Comparison of ENCODE assay signal across 8 cellular contexts in the genomic region with DNA sequence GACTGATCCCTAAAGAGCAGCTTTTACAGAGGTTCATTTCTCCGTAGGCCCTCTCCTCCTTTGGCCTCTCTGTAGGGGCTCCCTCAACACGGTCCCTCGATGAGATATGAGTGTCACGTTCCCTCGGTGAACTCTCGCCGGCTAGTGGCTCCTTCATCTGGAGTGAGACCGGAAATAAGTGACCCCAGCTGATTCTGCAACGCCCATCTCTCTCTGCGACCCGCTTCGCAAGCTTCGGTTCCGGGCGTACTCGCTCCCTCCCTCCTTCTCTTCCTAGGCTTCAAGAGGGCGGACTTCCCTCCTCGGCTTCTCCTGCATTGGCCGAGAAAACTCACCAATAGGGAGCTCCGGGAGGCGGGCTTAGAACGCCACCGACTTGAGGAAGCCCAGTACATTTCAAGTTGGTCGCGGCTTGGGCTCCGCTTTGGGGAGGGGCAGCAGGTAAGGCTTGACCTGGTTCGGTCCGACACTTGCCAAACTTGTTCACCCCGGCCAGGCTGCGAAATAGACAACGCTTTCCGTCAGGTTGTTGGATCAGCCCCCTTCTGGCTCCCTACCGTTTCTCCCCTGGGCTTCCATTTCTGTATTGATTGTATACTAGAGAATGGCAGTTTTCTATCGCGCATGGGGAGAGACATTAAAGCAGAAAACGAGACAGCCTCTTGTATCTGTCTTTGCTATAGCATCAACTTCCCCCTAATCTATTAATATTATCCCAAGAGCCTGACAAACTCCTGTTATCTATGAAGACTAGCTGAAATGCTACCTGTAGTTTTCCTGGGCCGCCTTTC. TPM values are rescaled to one million over a fixed set of nuclear protein-coding genes. Genes with fewer than 3 reads are reported as not detected.
A peak's percentile ranks its signal among the peaks of the same experiment; 100 is the strongest.
DNase-seq lines count a peak whose midpoint lies in the region; ATAC-seq and TF ChIP-seq lines count a peak whose summit lies in the region.

A gene (minus strand): TSS at position 248 of the 791 bp plus-strand sequence. CDS start 2,816 bp downstream, outside the sequence.
A gene with protein sequence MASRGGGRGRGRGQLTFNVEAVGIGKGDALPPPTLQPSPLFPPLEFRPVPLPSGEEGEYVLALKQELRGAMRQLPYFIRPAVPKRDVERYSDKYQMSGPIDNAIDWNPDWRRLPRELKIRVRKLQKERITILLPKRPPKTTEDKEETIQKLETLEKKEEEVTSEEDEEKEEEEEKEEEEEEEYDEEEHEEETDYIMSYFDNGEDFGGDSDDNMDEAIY (plus strand): TSS at position 363 of the 791 bp plus-strand sequence. CDS start 10,176 bp downstream, outside the sequence.

- no peaks in the 10 kb centered on the region for H3K36me3 Mint-ChIP-seq in type B pancreatic cell

- peak within 1 kb of the TSS; percentile 76 for H3K4me2 ChIP-seq in SU-DHL-6 (ENCODE audit: low read depth, low read length, poor library complexity, severe bottlenecking)

- no peaks in the 10 kb centered on the region for H4K20me1 ChIP-seq in SU-DHL-6 (ENCODE audit: low read depth, low read length)

- H3K27me3 ChIP-seq in SU-DHL-6 (ENCODE audit: low read length) (no peaks in the 10 kb centered on the region), heart right ventricle (peaks cover 0 to 9% (median 0%) of the 10 kb centered on the region in 7 donors)

- H3K4me1 Mint-ChIP-seq in type B pancreatic cell (ENCODE audit: unreplicated experiment) = peaks cover 25% of the 10 kb centered on the region

- no peaks in the 10 kb centered on the region for H3K79me2 ChIP-seq in SU-DHL-6 (ENCODE audit: insufficient read depth, low read length)

- H3K4me3 ChIP-seq in SU-DHL-6 (ENCODE audit: insufficient read depth, low read length, poor library complexity, severe bottlenecking) (peak within 1 kb of the TSS; percentile 71), heart right ventricle (peak within 1 kb of the TSS; percentile 50 to 74 (median 65))

- WGBS in heart right ventricle, 2 donors = 1% methylated on average over 37 of the region's 37 CpGs

- H3K36me3 ChIP-seq in SU-DHL-6 (ENCODE audit: low read length) = no peaks in the 10 kb centered on the region
- peaks cover 0 to 10% (median 0%) of the 10 kb centered on the region in 9 donors for H3K36me3 ChIP-seq in heart right ventricle

- ATAC-seq in HG02678 (IDR thresholded peaks at IDR 0.05; ENCODE audit: unreplicated experiment) (peak; percentile 93), heart right ventricle (peak; percentile 79 to 90 (median 85))

- H3K4me3 Mint-ChIP-seq in type B pancreatic cell = peak within 1 kb of the TSS; percentile 97

- intact Hi-C loops in heart right ventricle (cut with DNase I) = loop anchor here in 4 of 10 donors (5.0 kb wide), 2 partner anchors 37 to 117 kb away; a partner anchor contains a TSS

- no peaks in the 10 kb centered on the region for H3K9me2 ChIP-seq in SU-DHL-6 (replicated peaks; ENCODE audit: insufficient read depth, low read length)

- H3K9me3 Mint-ChIP-seq in type B pancreatic cell = no peaks in the 10 kb centered on the region

- peaks cover 14 to 56% (median 49%) of the 10 kb centered on the region in 9 donors for H3K4me1 ChIP-seq in heart right ventricle

- H2AFZ ChIP-seq in SU-DHL-6 (ENCODE audit: low read depth, low read length, severe bottlenecking) = peak within 1 kb of the TSS; percentile 73

- peak within 1 kb of the TSS; percentile 65 for H3K9ac ChIP-seq in SU-DHL-6 (ENCODE audit: low read length)

- no peak within 1 kb of the TSS for H3K27ac ChIP-seq in SU-DHL-6 (ENCODE audit: low read depth, low read length)
- H3K27ac ChIP-seq in heart right ventricle = peak within 1 kb of the TSS; percentile 62 to 96 (median 91)

- H3K9me3 ChIP-seq in SU-DHL-6 (ENCODE audit: insufficient read depth, low read length) (no peaks in the 10 kb centered on the region), heart right ventricle (peaks cover 0 to 14% (median 6%) of the 10 kb centered on the region in 11 donors)

- 0 out of 3 replicates have a peak, but pooled peaks have one; percentile 1 for TF ChIP-seq CTCF in GM12872 (IDR thresholded peaks at IDR 0.05; ENCODE audit: insufficient read depth, low read depth, low read length)
- TF ChIP-seq CTCF in SU-DHL-6 (IDR thresholded peaks at IDR 0.05; ENCODE audit: insufficient read depth, low read length, poor library complexity, severe bottlenecking) = no peak
- TF ChIP-seq CTCF in heart right ventricle (IDR thresholded peaks at IDR 0.05) = no peak
- TF ChIP-seq CTCF in type B pancreatic cell (conservative IDR thresholded peaks at IDR 0.05) = no peak

- DNase-seq in NCI-H1105 treated with DMSO at 0.1 percent for 48 hours (lab: John Stamatoyannopoulos, UW) (peak; percentile 88), heart right ventricle (peak; percentile 93 to 98), pons (ENCODE audit: low spot score) (peak; percentile 99), type B pancreatic cell (ENCODE audit: extremely low spot score, unreplicated experiment) (peak; percentile 86)
- peak; percentile 79 for DNase-seq in activated naive CD8-positive, alpha-beta T cell treated with anti-CD3 and anti-CD28 coated beads, Interleukin-2, amount 50 U/mL, for 16 hours (ENCODE audit: low read depth, low spot score)

- H3F3A ChIP-seq in SU-DHL-6 (ENCODE audit: insufficient read depth) = peaks cover 16% of the 10 kb centered on the region; the same call in 1 of the 2 replicates

- H3K27ac Mint-ChIP-seq in type B pancreatic cell = peak within 1 kb of the TSS; percentile 85

- peaks cover 42% of the 10 kb centered on the region for H3K27me3 Mint-ChIP-seq in type B pancreatic cell

RNA-seq across cellular contexts. Expression of the first gene that starts in this region (rescaled TPM):
- total RNA-seq in heart right ventricle = 1 to 10 TPM in 6 of 10 donors, under 1 TPM in 4; 0.66 to 1.5 (median 1.0) TPM
- 1 to 10 TPM in 1 of 2 donors, under 1 TPM in 1; 0.88 to 1.7 TPM for polyA plus RNA-seq in heart right ventricle
- total RNA-seq in type B pancreatic cell (ENCODE audit: low replicate concordance) = 0.12 and 0.94 TPM in 2 replicates

RNA-seq across cellular contexts. Expression of the second gene that starts in this region (rescaled TPM):
- total RNA-seq in heart right ventricle (10 to 100 TPM; 30.9 to 44.7 (median 38.5) TPM), type B pancreatic cell (ENCODE audit: low replicate concordance) (8.5 and 14.1 TPM in 2 replicates)
- polyA plus RNA-seq in heart right ventricle = 10 to 100 TPM; 44.2 to 64.5 TPM
